In genomic region chr16:30660424-30661251, GRCh38 we compare ENCODE assay signal across 8 cellular contexts. TPM values are rescaled to one million over a fixed set of nuclear protein-coding genes. Genes with fewer than 3 reads are reported as not detected.
DNase-seq lines count a peak whose midpoint lies in the region; ATAC-seq and TF ChIP-seq lines count a peak whose summit lies in the region.

No MANE protein-coding gene starts in this region.

- ATAC-seq in memory B cell (ENCODE audit: low read depth) (peak; percentile 9), GM21526 (IDR thresholded peaks at IDR 0.05; ENCODE audit: low FRiP score, unreplicated experiment) (no peak), GM19463 (IDR thresholded peaks at IDR 0.05; ENCODE audit: unreplicated experiment) (no peak)

- H3K27ac ChIP-seq in ascending aorta, result peak overlapping the region; percentile 98 to 99

- no peak for TF ChIP-seq CTCF in GM06990 (IDR thresholded peaks at IDR 0.05; ENCODE audit: insufficient read depth, low read length, poor library complexity, severe bottlenecking)
- no peak for TF ChIP-seq CTCF in ascending aorta (IDR thresholded peaks at IDR 0.05)

- H3K9me3 ChIP-seq in ascending aorta, result no peaks in the 10 kb centered on the region

- peak overlapping the region; percentile 92 for H3K27ac Mint-ChIP-seq in memory B cell

- no peaks in the 10 kb centered on the region for H3K27me3 ChIP-seq in GM06990 (replicated peaks; ENCODE audit: control insufficient read depth, insufficient read depth, low read length)
- H3K27me3 ChIP-seq in ascending aorta, result no peaks in the 10 kb centered on the region

- H3K36me3 Mint-ChIP-seq in memory B cell, result peaks cover 25% of the 10 kb centered on the region

- no peaks in the 10 kb centered on the region for H3K27me3 Mint-ChIP-seq in memory B cell

- peak overlapping the region; percentile 82 for H3K4me3 Mint-ChIP-seq in memory B cell

- peak overlapping the region; percentile 77 for H3K4me3 ChIP-seq in GM06990 (replicated peaks; ENCODE audit: low read depth, low read length)
- H3K4me3 ChIP-seq in ascending aorta, result peak overlapping the region; percentile 89 to 96

- peaks cover 31% of the 10 kb centered on the region for H3K36me3 ChIP-seq in GM06990 (ENCODE audit: control insufficient read depth, insufficient read depth, low read length)
- peaks cover 56 to 61% of the 10 kb centered on the region in 2 donors for H3K36me3 ChIP-seq in ascending aorta

- DNase-seq in GM06990 (ENCODE audit: extremely low read depth, insufficient read length) (no peak), T follicular helper cell (ENCODE audit: low read depth) (peak; percentile 77), ascending aorta (ENCODE audit: low spot score in 2 of 2) (no peak), memory B cell (ENCODE audit: low spot score in 2 of 2) (peak; percentile 54 to 73), ACHN (no peak)
- DNase-seq in stimulated activated CD8-positive, alpha-beta memory T cell treated with anti-CD3 and anti-CD28 coated beads, Interleukin-7, amount 100 ng/mL, for 24 hours (ENCODE audit: low read depth), result peak; percentile 65

- no peaks in the 10 kb centered on the region for H3K9me3 Mint-ChIP-seq in memory B cell

- intact Hi-C loops in ascending aorta (cut with DNase I), result no loop called here

- H3K4me1 ChIP-seq in ascending aorta, result peaks cover 26 to 32% of the 10 kb centered on the region in 2 donors

- peaks cover 25% of the 10 kb centered on the region for H3K4me1 Mint-ChIP-seq in memory B cell

- in situ Hi-C loops in ACHN (cut with HindIII; ENCODE audit: low pct_ligation_motif_present, low pct_unique_long_range_greater_than_20kb, low sequenced_read_pairs), result no loop called here

RNA-seq across cellular contexts. Expression of gene FBRS, which starts 2.4 kb away (rescaled TPM):
- 26.8 TPM for total RNA-seq in ascending aorta

RNA-seq across cellular contexts. Expression of gene PRR14, which starts 9.9 kb away (rescaled TPM):
- total RNA-seq in ascending aorta, result 124 TPM

RNA-seq across cellular contexts. Expression of gene SRCAP, which starts 38.3 kb away (rescaled TPM):
- 24.5 TPM for total RNA-seq in ascending aorta

RNA-seq across cellular contexts. Expression of gene ZNF689, which starts 50.4 kb away (rescaled TPM):
- total RNA-seq in ascending aorta, result 7.0 TPM

Comparison
In these comparisons a context has a peak if more than half of its experiments do, and no peak if none do; other contexts are left out.
1. DNase-seq: peak in T follicular helper cell (single experiment), memory B cell (2 of 2) and stimulated activated CD8-positive, alpha-beta memory T cell treated with anti-CD3 and anti-CD28 coated beads, Interleukin-7, amount 100 ng/mL, for 24 hours (single experiment); none in GM06990 (single experiment), ascending aorta (0 of 2) and ACHN (single experiment).